9 cellular contexts compared by ENCODE assay signal in the genomic region with DNA sequence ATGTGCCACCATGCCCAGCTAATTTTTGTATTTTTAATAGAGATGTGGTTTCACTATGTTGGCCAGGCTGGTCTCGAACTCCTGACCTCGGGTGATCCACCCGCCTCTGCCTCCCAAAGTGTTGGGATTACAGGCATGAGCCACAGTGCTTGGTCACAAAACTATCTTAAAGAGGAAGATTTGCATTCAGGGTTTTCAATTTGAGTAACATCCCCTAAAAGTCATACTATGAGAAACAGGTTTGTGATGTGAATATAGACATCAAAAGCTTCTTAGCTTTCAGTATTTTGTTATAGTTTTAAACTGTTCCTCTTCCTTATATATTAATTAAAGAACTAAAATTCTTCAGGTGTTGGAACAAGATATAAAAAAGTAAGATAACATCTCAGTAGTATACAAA. TPM values are rescaled to one million over a fixed set of nuclear protein-coding genes. Genes with fewer than 3 reads are reported as not detected.
DNase-seq lines count a peak whose midpoint lies in the region; ATAC-seq, FAIRE-seq and TF ChIP-seq lines count a peak whose summit lies in the region.
"Not testable (repeated sequence)": the region's sequence is repeated elsewhere in the genome, so short reads cannot be mapped to it uniquely, and the experiment has no call there.
"Had no signal": no experiment of that assay in that cellular context is flagged by ENCODE, and none has a peak within 500 bp of the region (broad histone marks: within the 10 kb centered on the region; RNA-seq: fewer than 3 reads in every experiment).

No MANE protein-coding gene starts in this region.

- TF ChIP-seq EP300 in A549 (IDR thresholded peaks at IDR 0.05), result not testable (repeated sequence)

- BruUV-seq in PC-3 (replicated peaks; lab: Mats Ljungman, UMichigan); MCF 10A (replicated peaks; lab: Mats Ljungman, UMichigan): not testable (repeated sequence)

- H3K27ac ChIP-seq in A549 (peak overlapping the region; percentile 74 to 83; a peak in 4 of 6 replicates), PC-3 (ENCODE audit: low read length) (0 out of 2 replicates have a peak overlapping the region, but pooled peaks have one; percentile 69)

- H3K4me1 ChIP-seq in A549 (peaks cover 42% of the 10 kb centered on the region), PC-3 (ENCODE audit: insufficient read depth, low read length) (peaks cover 29% of the 10 kb centered on the region)

- H3K27me3 Mint-ChIP-seq in HFFc6 (ENCODE audit: insufficient read depth); MCF 10A (ENCODE audit: insufficient read depth, unreplicated experiment): not testable (repeated sequence)
- H3K27me3 Mint-ChIP-seq in activated T-cell treated with anti-CD3 and anti-CD28 coated beads, Interleukin-2, amount 50 U/mL, for 72 hours (ENCODE audit: low read depth), result peaks cover 28% of the 10 kb centered on the region

- intact Hi-C loops in PC-3 (cut with micrococcal nuclease); MCF 10A (cut with micrococcal nuclease): not testable (repeated sequence)

- CTCF ChIA-PET in A549 (lab: Yijun Ruan, JAX); PC-3 (lab: Charles Lee): not testable (repeated sequence)
- CTCF ChIA-PET in MCF 10A (lab: Yijun Ruan, JAX), result interaction anchor here (0.6 kb wide), 2 partner anchors 90 to 112 kb away, joined by 4 read pairs; no protein-coding TSS in a partner anchor

- peaks cover 25% of the 10 kb centered on the region for H3K79me2 ChIP-seq in PC-3 (ENCODE audit: low read length)

- POLR2A ChIA-PET in A549 (lab: Yijun Ruan, JAX); PC-3 (lab: Charles Lee; ENCODE audit: unreplicated experiment): not testable (repeated sequence)
- POLR2A ChIA-PET in MCF 10A (lab: Yijun Ruan, JAX), result interaction anchor here (0.7 to 1.3 kb wide), 2 partner anchors 10 to 15 kb away, joined by 3 to 4 read pairs; no protein-coding TSS in a partner anchor

- not testable (repeated sequence) for FAIRE-seq in A549 (lab: Jason Lieb, UNC)

- H3K4me3 ChIP-seq in A549, result not testable (repeated sequence)
- H3K4me3 ChIP-seq in PC-3 (ENCODE audit: low read length), result peak overlapping the region; percentile 55; the same call in 1 of the 2 replicates

- H3K4me1 Mint-ChIP-seq in HFFc6 (ENCODE audit: low read depth), result peaks cover 86% of the 10 kb centered on the region
- not testable (repeated sequence) for H3K4me1 Mint-ChIP-seq in activated T-cell treated with anti-CD3 and anti-CD28 coated beads, Interleukin-2, amount 50 U/mL, for 72 hours (ENCODE audit: low read depth); stimulated activated effector memory CD8-positive, alpha-beta T cell treated with anti-CD3 and anti-CD28 coated beads, Interleukin-12 subunit alpha, Interleukin-12 subunit beta, amount 100 ng/mL, for 72 hours
- peaks cover 23% of the 10 kb centered on the region for H3K4me1 Mint-ChIP-seq in MCF 10A (ENCODE audit: insufficient read depth, unreplicated experiment)

- H3K27ac Mint-ChIP-seq in HFFc6 (peak overlapping the region; percentile 82), MCF 10A (ENCODE audit: low read depth, unreplicated experiment) (peak overlapping the region; percentile 92)
- H3K27ac Mint-ChIP-seq in activated T-cell treated with anti-CD3 and anti-CD28 coated beads, Interleukin-2, amount 50 U/mL, for 72 hours, result peak overlapping the region; percentile 61
- not testable (repeated sequence) for H3K27ac Mint-ChIP-seq in stimulated activated effector memory CD8-positive, alpha-beta T cell treated with anti-CD3 and anti-CD28 coated beads, Interleukin-12 subunit alpha, Interleukin-12 subunit beta, amount 100 ng/mL, for 72 hours

- TF ChIP-seq POLR2A in A549 (IDR thresholded peaks at IDR 0.05; ENCODE audit: low read length), result not testable (repeated sequence)

- 83% methylated on average over 3 of the region's 3 CpGs for WGBS in A549 (ENCODE audit: missing lambda C conversion rate)

- H3F3A ChIP-seq in PC-3 (ENCODE audit: low read length, unreplicated experiment), result not testable (repeated sequence)

- ATAC-seq in A549, PC-3: not testable (repeated sequence)
- ATAC-seq in GM19351 (IDR thresholded peaks at IDR 0.05; ENCODE audit: unreplicated experiment) (peak; percentile 61), HG03095 (IDR thresholded peaks at IDR 0.05; ENCODE audit: unreplicated experiment) (peak; percentile 55)
- peak; percentile 50 to 75 for ATAC-seq in activated T-cell treated with anti-CD3 and anti-CD28 coated beads, Interleukin-2, amount 50 U/mL, for 72 hours (replicated peaks in 1 of 2)
- ATAC-seq in stimulated activated effector memory CD8-positive, alpha-beta T cell treated with anti-CD3 and anti-CD28 coated beads, Interleukin-12 subunit alpha, Interleukin-12 subunit beta, amount 100 ng/mL, for 72 hours, result peak; percentile 64

- H3K9me3 Mint-ChIP-seq in HFFc6, result peaks cover 19% of the 10 kb centered on the region
- H3K9me3 Mint-ChIP-seq in activated T-cell treated with anti-CD3 and anti-CD28 coated beads, Interleukin-2, amount 50 U/mL, for 72 hours; MCF 10A (ENCODE audit: unreplicated experiment); stimulated activated effector memory CD8-positive, alpha-beta T cell treated with anti-CD3 and anti-CD28 coated beads, Interleukin-12 subunit alpha, Interleukin-12 subunit beta, amount 100 ng/mL, for 72 hours: not testable (repeated sequence)

- H3K27me3 ChIP-seq in PC-3 (ENCODE audit: low read length), result not testable (repeated sequence)

- H2AFZ ChIP-seq in PC-3 (ENCODE audit: low read length), result not testable (repeated sequence)

- not testable (repeated sequence) for DNase-seq in A549 (ENCODE audit: low read depth in 1 of 2, low spot score in 1 of 2); HFFc6; PC-3; MCF 10A (ENCODE audit: unreplicated experiment); stimulated activated effector memory CD8-positive, alpha-beta T cell treated with anti-CD3 and anti-CD28 coated beads, Interleukin-12 subunit alpha, Interleukin-12 subunit beta, amount 100 ng/mL, for 72 hours (ENCODE audit: low spot score in 2 of 2)
- peak in 1 of 2 donors; percentile 15 for DNase-seq in activated T-cell treated with anti-CD3 and anti-CD28 coated beads, Interleukin-2, amount 50 U/mL, for 72 hours

- TF ChIP-seq CTCF in A549 (IDR thresholded peaks at IDR 0.05); HFFc6 (IDR thresholded peaks at IDR 0.05); PC-3 (conservative IDR thresholded peaks at IDR 0.05; ENCODE audit: low read depth, low read length); MCF 10A (IDR thresholded peaks at IDR 0.05; ENCODE audit: unreplicated experiment): not testable (repeated sequence)

- H3K4me2 ChIP-seq in A549, result not testable (repeated sequence)
- peak overlapping the region; percentile 74; the same call in 1 of the 2 replicates for H3K4me2 ChIP-seq in PC-3 (ENCODE audit: low read length)

- not testable (repeated sequence) for H3K9me2 ChIP-seq in PC-3 (replicated peaks; ENCODE audit: low read length)

- H4K20me1 ChIP-seq in PC-3 (ENCODE audit: low read length), result not testable (repeated sequence)

- peaks cover 67% of the 10 kb centered on the region for H3K36me3 Mint-ChIP-seq in HFFc6 (ENCODE audit: low read depth)
- H3K36me3 Mint-ChIP-seq in activated T-cell treated with anti-CD3 and anti-CD28 coated beads, Interleukin-2, amount 50 U/mL, for 72 hours (ENCODE audit: insufficient read depth in 2 of 2); MCF 10A (ENCODE audit: insufficient read depth, unreplicated experiment); stimulated activated effector memory CD8-positive, alpha-beta T cell treated with anti-CD3 and anti-CD28 coated beads, Interleukin-12 subunit alpha, Interleukin-12 subunit beta, amount 100 ng/mL, for 72 hours: not testable (repeated sequence)

- not testable (repeated sequence) for H3K9ac ChIP-seq in PC-3 (ENCODE audit: low read length)

- H3K9me3 ChIP-seq in A549; PC-3 (ENCODE audit: low read length): not testable (repeated sequence)

- H3K4me3 Mint-ChIP-seq in HFFc6 (peak overlapping the region; percentile 77), MCF 10A (ENCODE audit: unreplicated experiment) (peak overlapping the region; percentile 72)
- H3K4me3 Mint-ChIP-seq in activated T-cell treated with anti-CD3 and anti-CD28 coated beads, Interleukin-2, amount 50 U/mL, for 72 hours; stimulated activated effector memory CD8-positive, alpha-beta T cell treated with anti-CD3 and anti-CD28 coated beads, Interleukin-12 subunit alpha, Interleukin-12 subunit beta, amount 100 ng/mL, for 72 hours: not testable (repeated sequence)

- not testable (repeated sequence) for TF ChIP-seq RAD21 in A549 (conservative IDR thresholded peaks at IDR 0.05 in 1 of 2, IDR thresholded peaks at IDR 0.05 in 1 of 2)

- H3K36me3 ChIP-seq in PC-3 (ENCODE audit: low read depth, low read length), result not testable (repeated sequence)

RNA-seq across cellular contexts. Expression of a gene that starts 24.4 kb away (rescaled TPM):
- polyA plus RNA-seq in A549 (2011; rRNA removed), result 2.8 and 3.6 TPM in 2 replicates
- 1.1 and 1.3 TPM in 2 replicates for polyA plus RNA-seq in A549 (2012; cell fraction: cytosol; rRNA removed)
- polyA plus RNA-seq in A549 (2012; cell fraction: nucleus; rRNA removed), result 0.91 and 1.8 TPM in 2 replicates
- polyA plus RNA-seq in A549 (2017; fragmentation: RNase III; extraction: RNeasy Plus Mini Kit Qiagen cat#74134 plus additional on column Dnase treatment), result 4.8 to 6.6 TPM (median 5.4 TPM) in 3 replicates
- 1.8 and 5.3 TPM in 2 replicates for polyA minus RNA-seq in A549 (2011; rRNA and poly(A)+ RNA removed)
- 10 to 100 TPM; 46.7 to 71.7 (median 62.1) TPM for total RNA-seq in HFFc6 (2021; fragmentation: NEBNext Ultra II Directional; extraction: Animal tissue kit (Norgen Biotek cat#: 25700))
- 54.9 and 57.2 TPM in 2 replicates for total RNA-seq in PC-3 (2014; rRNA removed)
- under 1 TPM; 0.83 to 0.84 TPM for total RNA-seq in activated T-cell treated with anti-CD3 and anti-CD28 coated beads, Interleukin-2, amount 50 U/mL, for 72 hours
- 54.0 and 76.6 TPM in 2 replicates for total RNA-seq in MCF 10A (2022)
- total RNA-seq: CD8-positive, alpha-beta T cell had no signal

Comparison
In these comparisons a context has a peak if more than half of its experiments do, and no peak if none do; other contexts are left out.
1. RNA of a gene that starts 24.4 kb away (total RNA-seq): 46.7 to 71.7 TPM in HFFc6, 54.9 to 57.2 TPM in PC-3 and 54.0 to 76.6 TPM in MCF 10A; 0.83 to 0.84 TPM in activated T-cell treated with anti-CD3 and anti-CD28 coated beads, Interleukin-2, amount 50 U/mL, for 72 hours; every median in the first group is over 10 times any median in the second.